11 cellular contexts compared by ENCODE assay signal in genomic region chr20:1871807-1872455, GRCh38. TPM values are rescaled to one million over a fixed set of nuclear protein-coding genes. Genes with fewer than 3 reads are reported as not detected.
DNase-seq lines count a peak whose midpoint lies in the region; ATAC-seq and TF ChIP-seq lines count a peak whose summit lies in the region.
"Had no signal": no experiment of that assay in that cellular context is flagged by ENCODE, and none has a peak within 500 bp of the region (broad histone marks: within the 10 kb centered on the region; RNA-seq: fewer than 3 reads in every experiment).

No MANE protein-coding gene starts in this region.

- peak overlapping the region in 1 of 2 experiments; percentile 32 for H3K4me3 ChIP-seq in neutrophil (ENCODE audit: low read depth in 1 of 2, low read length in 1 of 2)
- H3K4me3 ChIP-seq in A673 (ENCODE audit: low read depth, low read length, poor library complexity, severe bottlenecking) = no peak overlapping the region
- H3K4me3 ChIP-seq: thoracic aorta had no signal

- no peak for TF ChIP-seq CTCF in GM13976 (IDR thresholded peaks at IDR 0.05; ENCODE audit: borderline replicate concordance, control extremely low read depth, extremely low read depth, insufficient read depth, missing control alignments)
- no peak for TF ChIP-seq CTCF in neutrophil (IDR thresholded peaks at IDR 0.05)
- no peak for TF ChIP-seq CTCF in A673 (conservative IDR thresholded peaks at IDR 0.05; ENCODE audit: low read depth, low read length)

- peak; percentile 61 for DNase-seq in GM13976 (ENCODE audit: low spot score)
- DNase-seq in RKO (ENCODE audit: low spot score) = peak; percentile 18
- DNase-seq in T-helper 9 cell = no peak
- DNase-seq in A673 (ENCODE audit: low spot score) = no peak
- DNase-seq in putamen (ENCODE audit: low spot score) = no peak
- DNase-seq: NCI-H2029 treated with DMSO at 0.1 percent for 48 hours, right cardiac atrium, SW 1271 had no signal

- POLR2A ChIA-PET in A673 (lab: Charles Lee; ENCODE audit: low non-redundant PET) = no interaction called here

- in situ Hi-C loops in GM13976 (cut with MboI; ENCODE audit: low sequenced_read_pairs, unreplicated experiment) = no loop called here

- peak; percentile 42 for ATAC-seq in GM21576 (IDR thresholded peaks at IDR 0.05; ENCODE audit: unreplicated experiment)

- peaks cover 98 to 99% of the 10 kb centered on the region in 2 experiments for H3K4me1 ChIP-seq in neutrophil (ENCODE audit: control insufficient read depth in 1 of 2, insufficient read depth in 1 of 2, low read depth in 1 of 2, low read length in 1 of 2)
- H3K4me1 ChIP-seq in A673 (ENCODE audit: insufficient read depth, low read length, poor library complexity, severe bottlenecking) = peaks cover 9% of the 10 kb centered on the region

- peaks cover 8% of the 10 kb centered on the region for H3K36me3 ChIP-seq in neutrophil
- no peaks in the 10 kb centered on the region for H3K36me3 ChIP-seq in A673 (ENCODE audit: insufficient read depth, low read length, poor library complexity, severe bottlenecking)
- H3K36me3 ChIP-seq: thoracic aorta had no signal

- H3K27me3 ChIP-seq in neutrophil = no peaks in the 10 kb centered on the region
- no peaks in the 10 kb centered on the region for H3K27me3 ChIP-seq in A673 (replicated peaks; ENCODE audit: insufficient read depth, low read depth, low read length, poor library complexity)

- H3K9me3 ChIP-seq in neutrophil (no peaks in the 10 kb centered on the region), A673 (ENCODE audit: low read depth, low read length, poor library complexity, severe bottlenecking) (no peaks in the 10 kb centered on the region)
- H3K9me3 ChIP-seq: thoracic aorta had no signal

- H3K27ac ChIP-seq in neutrophil (peak overlapping the region; percentile 80), A673 (ENCODE audit: low read depth, low read length, poor library complexity, severe bottlenecking) (no peak overlapping the region)
- H3K27ac ChIP-seq: thoracic aorta had no signal

- no TSS peak for BruUV-seq in A673 (replicated peaks; lab: Mats Ljungman, UMichigan)

- intact Hi-C loops in A673 (cut with micrococcal nuclease; ENCODE audit: unreplicated experiment) = no loop called here

- CTCF ChIA-PET in A673 (lab: Charles Lee) = interaction anchor here (0.7 kb wide), 1 partner anchor 71 kb away, joined by 3 read pairs; no protein-coding TSS in a partner anchor

RNA-seq across cellular contexts. Expression of gene SIRPA, which starts 23.3 kb away (rescaled TPM):
- 81.0 and 81.2 TPM in 2 replicates for total RNA-seq in A673 (2021)

Comparison
In these comparisons a context has a peak if more than half of its experiments do, and no peak if none do; other contexts are left out.
1. DNase-seq: peak in GM13976 (single experiment) and RKO (single experiment); none in T-helper 9 cell (single experiment), A673 (single experiment) and putamen (single experiment).